In the genomic region with DNA sequence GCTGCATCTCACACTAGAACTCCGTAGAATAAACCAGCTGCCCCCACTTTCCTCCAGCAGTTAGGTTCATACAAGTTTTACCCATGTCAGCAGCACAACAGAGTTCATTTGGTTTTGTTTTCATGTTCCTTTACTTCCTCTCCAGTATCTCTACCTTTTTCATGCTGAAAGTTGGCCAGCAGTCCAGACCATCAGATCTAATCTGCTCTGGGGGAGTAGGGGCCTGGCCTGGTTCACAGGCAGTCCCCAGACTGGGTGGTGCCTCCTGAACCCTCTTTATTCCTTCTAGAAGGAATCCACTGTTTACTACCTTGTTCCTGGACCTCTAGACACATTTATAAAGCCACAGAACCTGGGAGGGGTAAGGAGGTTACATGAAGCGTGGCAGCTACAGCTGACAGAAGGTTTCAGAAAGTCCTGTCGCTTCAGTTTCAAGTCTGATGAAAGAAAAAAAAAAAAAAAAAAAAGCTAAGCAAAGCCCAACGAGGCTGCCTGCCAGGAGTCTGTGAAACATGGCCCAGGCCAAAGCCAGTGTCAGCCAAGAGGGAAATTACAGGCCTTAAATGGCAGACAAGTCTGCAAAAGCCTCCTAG, we compare ENCODE assay signal across 8 cellular contexts.
DNase-seq lines count a peak whose midpoint lies in the region; ATAC-seq and TF ChIP-seq lines count a peak whose summit lies in the region.

No MANE protein-coding gene starts in this region.

- 0 to 9% methylated on average over 1 to 4 of the region's 4 CpGs for WGBS in gastroesophageal sphincter (ENCODE audit: low coverage in 1 of 2), 2 donors
- 2 to 3% (median 3%) methylated on average over 4 of the region's 4 CpGs for WGBS in psoas muscle, 3 donors

- H3K4me3 Mint-ChIP-seq in CD4-positive, alpha-beta memory T cell: peak overlapping the region in 6 of 8 donors; percentile 54 to 85 (median 75)
- no peak overlapping the region for H3K4me3 Mint-ChIP-seq in activated CD8-positive, alpha-beta T cell treated with anti-CD3 and anti-CD28 coated beads for 36 hours

- H3K27ac Mint-ChIP-seq in CD4-positive, alpha-beta memory T cell: peak overlapping the region; percentile 76 to 96 (median 94)
- H3K27ac Mint-ChIP-seq in activated CD8-positive, alpha-beta T cell treated with anti-CD3 and anti-CD28 coated beads for 36 hours: peak overlapping the region; percentile 93

- POLR2A ChIA-PET in CD4-positive, alpha-beta memory T cell (lab: Charles Lee; ENCODE audit: partially characterized antibody): interaction anchor here (0.8 to 2.6 kb wide), 7 partner anchors 12 to 186 kb away, joined by 3 to 19 read pairs (median 3); partner anchors contain the start of gene JUN
- POLR2A ChIA-PET in activated CD8-positive, alpha-beta T cell treated with anti-CD3 and anti-CD28 coated beads for 36 hours (lab: Charles Lee): interaction anchor here (0.7 to 1.1 kb wide), 3 partner anchors 32 to 149 kb away, joined by 3 read pairs; no protein-coding TSS in a partner anchor

- H3K36me3 Mint-ChIP-seq in CD4-positive, alpha-beta memory T cell: no peaks in the 10 kb centered on the region
- H3K36me3 Mint-ChIP-seq in activated CD8-positive, alpha-beta T cell treated with anti-CD3 and anti-CD28 coated beads for 36 hours (ENCODE audit: low read depth): no peaks in the 10 kb centered on the region

- no peak for TF ChIP-seq POLR2A in gastroesophageal sphincter (IDR thresholded peaks at IDR 0.05)

- intact Hi-C loops in CD4-positive, alpha-beta memory T cell (cut with micrococcal nuclease): loop anchor here (1.0 to 2.0 kb wide), 2 partner anchors 20 to 25 kb away; no protein-coding TSS in a partner anchor
- intact Hi-C loops in activated CD8-positive, alpha-beta T cell treated with anti-CD3 and anti-CD28 coated beads for 36 hours (cut with micrococcal nuclease): no loop called here
- intact Hi-C loops in psoas muscle (cut with DNase I): loop anchor here (2.0 to 5.0 kb wide), 2 partner anchors 56 to 328 kb away; partner anchors contain the start of gene FGGY (in 1 of the 2)

- H3K4me3 ChIP-seq in CD4-positive, alpha-beta memory T cell (ENCODE audit: low read length in 2 of 2): no peak overlapping the region
- H3K4me3 ChIP-seq in gastroesophageal sphincter: no peak overlapping the region
- H3K4me3 ChIP-seq in psoas muscle: peak overlapping the region; percentile 23

- peak; percentile 88 for ATAC-seq in GM19328 (IDR thresholded peaks at IDR 0.05; ENCODE audit: unreplicated experiment)
- ATAC-seq in HG03354 (IDR thresholded peaks at IDR 0.05; ENCODE audit: poor library complexity, severe bottlenecking, unreplicated experiment): peak; percentile 87
- peak; percentile 80 for ATAC-seq in activated CD8-positive, alpha-beta T cell treated with anti-CD3 and anti-CD28 coated beads for 36 hours
- ATAC-seq in gastroesophageal sphincter: peak; percentile 76
- ATAC-seq in psoas muscle: peak; percentile 36 to 61 (median 54)

- H3K4me1 Mint-ChIP-seq in CD4-positive, alpha-beta memory T cell: peaks cover 24 to 49% (median 31%) of the 10 kb centered on the region in 4 donors
- peaks cover 37% of the 10 kb centered on the region for H3K4me1 Mint-ChIP-seq in activated CD8-positive, alpha-beta T cell treated with anti-CD3 and anti-CD28 coated beads for 36 hours (ENCODE audit: low read depth)

- H3K36me3 ChIP-seq in CD4-positive, alpha-beta memory T cell (ENCODE audit: insufficient read depth, low read length): no peaks in the 10 kb centered on the region
- H3K36me3 ChIP-seq in gastroesophageal sphincter (no peaks in the 10 kb centered on the region), psoas muscle (ENCODE audit: insufficient read depth in 1 of 2, low read depth in 1 of 2) (no peaks in the 10 kb centered on the region)

- TF ChIP-seq CTCF in activated CD8-positive, alpha-beta T cell treated with anti-CD3 and anti-CD28 coated beads for 36 hours (IDR thresholded peaks at IDR 0.05): no peak
- TF ChIP-seq CTCF in gastroesophageal sphincter (IDR thresholded peaks at IDR 0.05) (no peak), psoas muscle (IDR thresholded peaks at IDR 0.05) (peak; percentile 12)

- peaks cover 35% of the 10 kb centered on the region for H3K4me1 ChIP-seq in CD4-positive, alpha-beta memory T cell (ENCODE audit: insufficient read depth, low read length)
- H3K4me1 ChIP-seq in gastroesophageal sphincter: peaks cover 6 to 29% (median 9%) of the 10 kb centered on the region in 3 donors
- peaks cover 57% of the 10 kb centered on the region for H3K4me1 ChIP-seq in psoas muscle

- peak in 4 of 5 donors; percentile 26 to 38 (median 34) for DNase-seq in CD4-positive, alpha-beta memory T cell
- DNase-seq in activated CD8-positive, alpha-beta T cell treated with anti-CD3 and anti-CD28 coated beads for 36 hours: peak; percentile 47
- DNase-seq in psoas muscle (peak; percentile 85 to 93), NCI-H1930 (lab: John Stamatoyannopoulos, UW) (no peak), SHP77 treated with DMSO at 0.1 percent for 48 hours (lab: John Stamatoyannopoulos, UW) (no peak)

- CTCF ChIA-PET in CD4-positive, alpha-beta memory T cell (lab: Charles Lee; ENCODE audit: partially characterized antibody): interaction anchor here (1.0 to 2.2 kb wide), 3 partner anchors 78 to 185 kb away, joined by 3 to 6 read pairs (median 3); partner anchors contain the start of gene JUN
- CTCF ChIA-PET in activated CD8-positive, alpha-beta T cell treated with anti-CD3 and anti-CD28 coated beads for 36 hours (lab: Charles Lee): no interaction called here

- no peaks in the 10 kb centered on the region for H3K27me3 ChIP-seq in CD4-positive, alpha-beta memory T cell (ENCODE audit: insufficient read depth, low read length)
- no peaks in the 10 kb centered on the region for H3K27me3 ChIP-seq in gastroesophageal sphincter
- H3K27me3 ChIP-seq in psoas muscle (ENCODE audit: insufficient read depth in 3 of 3, low read length in 2 of 3): no peaks in the 10 kb centered on the region

- H3K27me3 Mint-ChIP-seq in CD4-positive, alpha-beta memory T cell: no peaks in the 10 kb centered on the region
- no peaks in the 10 kb centered on the region for H3K27me3 Mint-ChIP-seq in activated CD8-positive, alpha-beta T cell treated with anti-CD3 and anti-CD28 coated beads for 36 hours

- H3K27ac ChIP-seq in CD4-positive, alpha-beta memory T cell (ENCODE audit: low read depth, low read length): peak overlapping the region; percentile 24
- H3K27ac ChIP-seq in gastroesophageal sphincter (peak overlapping the region; percentile 81 to 97 (median 85)), psoas muscle (peak overlapping the region; percentile 97)

- no peaks in the 10 kb centered on the region for H3K9me3 ChIP-seq in CD4-positive, alpha-beta memory T cell (ENCODE audit: control insufficient read depth in 1 of 2, low read length in 2 of 2)
- H3K9me3 ChIP-seq in gastroesophageal sphincter: no peaks in the 10 kb centered on the region
- H3K9me3 ChIP-seq in psoas muscle: no peaks in the 10 kb centered on the region

- peaks cover 0 to 7% (median under 1%) of the 10 kb centered on the region in 8 donors for H3K9me3 Mint-ChIP-seq in CD4-positive, alpha-beta memory T cell
- no peaks in the 10 kb centered on the region for H3K9me3 Mint-ChIP-seq in activated CD8-positive, alpha-beta T cell treated with anti-CD3 and anti-CD28 coated beads for 36 hours

- TF ChIP-seq EP300 in gastroesophageal sphincter (IDR thresholded peaks at IDR 0.05): no peak

Comparison
In these comparisons a context has a peak if more than half of its experiments do, and no peak if none do; other contexts are left out.
1. DNase-seq: peak in CD4-positive, alpha-beta memory T cell (4 of 5), activated CD8-positive, alpha-beta T cell treated with anti-CD3 and anti-CD28 coated beads for 36 hours (single experiment) and psoas muscle (2 of 2); none in NCI-H1930 (0 of 2) and SHP77 treated with DMSO at 0.1 percent for 48 hours (single experiment).
2. H3K27ac ChIP-seq: peak in every context shown above with its lines; median percentile 97 in psoas muscle; 85 in gastroesophageal sphincter; 24 in CD4-positive, alpha-beta memory T cell.
3. Peak in every context shown above with its lines, with median percentiles within 50 percentile points of each other: ATAC-seq.